7 cellular contexts compared by ENCODE assay signal in genomic region chr5:147050172-147050571, GRCh38.
"Had no signal": no experiment of that assay in that cellular context is flagged by ENCODE, and none has a peak within 500 bp of the region (broad histone marks: within the 10 kb centered on the region; RNA-seq: fewer than 3 reads in every experiment).

No MANE protein-coding gene starts in this region.

- DNase-seq: IMR-90, KBM-7, KG1 had no signal

- ATAC-seq: HepG2, K562 had no signal

- H3K27ac Mint-ChIP-seq: IgD-negative memory B cell had no signal

- H3K4me3 ChIP-seq: K562 had no signal

- H3K27me3 Mint-ChIP-seq: IgD-negative memory B cell had no signal

- H3K27ac ChIP-seq: HL-60 had no signal

- H3K4me3 Mint-ChIP-seq: IgD-negative memory B cell had no signal

- H3K36me3 Mint-ChIP-seq: IgD-negative memory B cell had no signal

- H3K4me1 Mint-ChIP-seq: IgD-negative memory B cell had no signal
